ENCODE assay signal across 30 cellular contexts in the genomic region with DNA sequence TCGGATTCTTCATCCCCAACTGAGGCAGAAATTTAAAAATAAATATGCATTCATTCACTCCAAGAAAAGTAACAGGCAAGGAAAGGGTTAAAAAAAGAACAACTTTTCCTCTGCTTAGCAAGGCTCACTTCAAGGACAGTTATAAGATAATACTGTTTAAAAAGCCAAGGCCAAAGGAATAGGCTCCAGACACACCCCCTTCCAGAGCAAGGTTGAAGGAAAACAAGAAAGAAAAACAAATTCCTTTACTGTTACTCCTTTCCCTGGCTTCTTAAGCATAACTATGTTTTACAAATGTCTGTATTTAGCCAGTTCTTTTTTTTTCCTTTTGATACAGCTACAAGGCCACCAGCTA. TPM values are rescaled to one million over a fixed set of nuclear protein-coding genes. Genes with fewer than 3 reads are reported as not detected.
A peak's percentile ranks its signal among the peaks of the same experiment; 100 is the strongest.
DNase-seq lines count a peak whose midpoint lies in the region; ATAC-seq, FAIRE-seq and TF ChIP-seq lines count a peak whose summit lies in the region.
"Had no signal": no experiment of that assay in that cellular context is flagged by ENCODE, and none has a peak within 500 bp of the region (broad histone marks: within the 10 kb centered on the region; RNA-seq: fewer than 3 reads in every experiment).

No MANE protein-coding gene starts in this region.

- dilution Hi-C loops in IMR-90 (cut with HindIII; ENCODE audit: low sequenced_read_pairs, unreplicated experiment), result no loop called here

- no peak overlapping the region for H2BK5ac ChIP-seq in IMR-90 (ENCODE audit: low read depth, low read length, poor library complexity, severe bottlenecking)

- H3K4me1 ChIP-seq in IMR-90 (ENCODE audit: control insufficient read depth, insufficient read depth, low read length) (no peaks in the 10 kb centered on the region), thyroid gland (peaks cover 54 to 58% of the 10 kb centered on the region in 2 donors)
- H3K4me1 ChIP-seq: A549 had no signal

- no peak overlapping the region for H4K91ac ChIP-seq in IMR-90 (ENCODE audit: insufficient read depth, low read depth, low read length)

- H3K14ac ChIP-seq in IMR-90 (replicated peaks; ENCODE audit: low read depth, low read length), result no peak overlapping the region

- no peaks in the 10 kb centered on the region for H3K79me1 ChIP-seq in IMR-90 (ENCODE audit: low read depth in 1 of 2, low read length in 2 of 2)

- intact Hi-C loops in IMR-90 (cut with micrococcal nuclease) (no loop called here), thyroid gland (cut with DNase I) (no loop called here)

- WGBS in IMR-90 (ENCODE audit: extremely low coverage in 2 of 2, insufficient read length in 1 of 2), 2 experiments, result no CpG with 5 or more reads among the region's 1 CpG
- 71 to 88% methylated on average over 1 of the region's 1 CpG for WGBS in thyroid gland, 2 donors

- H3K18ac ChIP-seq in IMR-90 (ENCODE audit: low read depth, low read length), result no peak overlapping the region

- peak; percentile 79 for FAIRE-seq in endometrium (lab: Jason Lieb, UNC)
- FAIRE-seq: A549, GM12878, H54, HTR-8/SVneo had no signal

- no peaks in the 10 kb centered on the region for H3K9me1 ChIP-seq in IMR-90 (ENCODE audit: insufficient read depth, low read length)

- H3K36me3 ChIP-seq in IMR-90 (ENCODE audit: control insufficient read depth, insufficient read depth, low read length) (no peaks in the 10 kb centered on the region), thyroid gland (no peaks in the 10 kb centered on the region)
- H3K36me3 ChIP-seq: SJCRH30 had no signal

- no peaks in the 10 kb centered on the region for H3K9me3 ChIP-seq in IMR-90 (ENCODE audit: control insufficient read depth, insufficient read depth, low read length)
- no peaks in the 10 kb centered on the region for H3K9me3 ChIP-seq in thyroid gland
- H3K9me3 ChIP-seq: A549, Caco-2, SJCRH30 had no signal

- no peak overlapping the region for H3K23ac ChIP-seq in IMR-90 (ENCODE audit: low read depth, low read length)

- H4K5ac ChIP-seq in IMR-90 (ENCODE audit: low read depth, low read length), result no peak overlapping the region

- CTCF ChIA-PET in IMR-90 (lab: Yijun Ruan, JAX), result no interaction called here

- H3K27me3 ChIP-seq in IMR-90 (ENCODE audit: control insufficient read depth, insufficient read depth, low read length), result peaks cover 11% of the 10 kb centered on the region
- no peaks in the 10 kb centered on the region for H3K27me3 ChIP-seq in thyroid gland
- H3K27me3 ChIP-seq: SJCRH30 had no signal

- no peaks in the 10 kb centered on the region for H4K20me1 ChIP-seq in IMR-90 (ENCODE audit: insufficient read depth, low read length)

- no peak overlapping the region for H2BK15ac ChIP-seq in IMR-90 (ENCODE audit: low read depth, low read length)

- DNase-seq in IMR-90, result no peak
- DNase-seq in left kidney (ENCODE audit: low read depth, low spot score), result peak; percentile 38
- DNase-seq in thyroid gland, result no peak
- DNase-seq in left lobe of liver (ENCODE audit: low spot score), result no peak
- DNase-seq in SHP77 treated with DMSO at 0.1 percent for 48 hours (lab: John Stamatoyannopoulos, UW), result no peak
- DNase-seq: AML-193; Caco-2; CD8-positive, alpha-beta T cell; EL; GDM1; MM.1S; NCI-H1417; NCI-H1694; NCI-H2029 treated with DMSO at 0.1 percent for 48 hours; NCI-H446 treated with DMSO at 0.1 percent for 48 hours; NCI-H526; NCI-H82; NK-92 treated with Interleukin-12 subunit alpha and Interleukin-12 subunit beta, amount 100 ng/mL, for 24 hours; PC-3; SJCRH30 had no signal

- no peak for TF ChIP-seq POLR2A in IMR-90 (IDR thresholded peaks at IDR 0.05; ENCODE audit: low read depth, low read length)
- TF ChIP-seq POLR2A in thyroid gland (IDR thresholded peaks at IDR 0.05), result no peak

- H3K4ac ChIP-seq in IMR-90 (ENCODE audit: low read depth, low read length), result no peak overlapping the region

- BruUV-seq in IMR-90 (replicated peaks; lab: Mats Ljungman, UMichigan), result no TSS peak

- no peak for TF ChIP-seq RAD21 in IMR-90 (IDR thresholded peaks at IDR 0.05; ENCODE audit: low read length)

- H2AK9ac ChIP-seq in IMR-90 (replicated peaks; ENCODE audit: low read depth, low read length, poor library complexity), result no peak overlapping the region

- no peak overlapping the region for H3K56ac ChIP-seq in IMR-90 (ENCODE audit: extremely low read depth, insufficient read depth, low read length)

- in situ Hi-C loops in IMR-90 (cut with MboI; ENCODE audit: low sequenced_read_pairs), result no loop called here

- no peak overlapping the region for H3K9ac ChIP-seq in IMR-90 (ENCODE audit: low read depth, low read length)
- H3K9ac ChIP-seq: KMS-11 had no signal

- no peak overlapping the region for H4K8ac ChIP-seq in IMR-90 (ENCODE audit: low read depth in 2 of 2, low read length in 2 of 2)

- no peak overlapping the region for H2AFZ ChIP-seq in IMR-90 (replicated peaks; ENCODE audit: low read length, poor library complexity)

- no peak overlapping the region for H2BK20ac ChIP-seq in IMR-90 (ENCODE audit: low read depth, low read length)

- H2AK5ac ChIP-seq in IMR-90 (ENCODE audit: low read depth, low read length), result no peak overlapping the region

- peak; percentile 51 for ATAC-seq in IMR-90 (ENCODE audit: low read depth)
- no peak for ATAC-seq in left lobe of liver
- no peak for ATAC-seq in GM19023 (IDR thresholded peaks at IDR 0.05; ENCODE audit: unreplicated experiment)
- ATAC-seq: A549; CD8-positive, alpha-beta T cell; GM12878; PC-3; SK-N-SH treated with all-trans-retinoic acid at 6 μM for 48 hours had no signal

- TF ChIP-seq CTCF in IMR-90 (conservative IDR thresholded peaks at IDR 0.05; ENCODE audit: low read depth, low read length) (no peak), thyroid gland (IDR thresholded peaks at IDR 0.05) (no peak)

- POLR2A ChIA-PET in IMR-90 (lab: Charles Lee; ENCODE audit: unreplicated experiment), result no interaction called here

- H3K27ac ChIP-seq in IMR-90 (ENCODE audit: insufficient read depth, low read length) (no peak overlapping the region), thyroid gland (peak overlapping the region; percentile 2 to 79 (median 78))
- H3K27ac ChIP-seq: A549, C4-2B, KMS-11, SJCRH30 had no signal

- H2BK120ac ChIP-seq in IMR-90 (ENCODE audit: low read depth, low read length), result no peak overlapping the region

- no peak overlapping the region for H3K4me3 ChIP-seq in IMR-90 (ENCODE audit: insufficient read depth, low read depth, low read length)
- H3K4me3 ChIP-seq in thyroid gland (replicated peaks in 1 of 3), result no peak overlapping the region
- H3K4me3 ChIP-seq: A549, GM12878, SJCRH30 had no signal

- H3K4me2 ChIP-seq in IMR-90 (ENCODE audit: low read depth, low read length), result no peak overlapping the region
- H3K4me2 ChIP-seq: A549, KMS-11 had no signal

TF ChIP-seq in IMR-90, 13 proteins besides CTCF, POLR2A, EP300 and RAD21 (continues in another document):
- no peak for TF ChIP-seq FOS (IDR thresholded peaks at IDR 0.05; ENCODE audit: low read depth, low read length)
- no peak for TF ChIP-seq RFX5 (IDR thresholded peaks at IDR 0.05; ENCODE audit: low read depth, low read length)
- no peak for TF ChIP-seq RCOR1 (IDR thresholded peaks at IDR 0.05; ENCODE audit: insufficient replicate concordance, low read length)
- TF ChIP-seq MXI1 (IDR thresholded peaks at IDR 0.05; ENCODE audit: borderline replicate concordance, low read depth, low read length), result no peak
- TF ChIP-seq MAZ (IDR thresholded peaks at IDR 0.05; ENCODE audit: borderline replicate concordance, low read depth, low read length), result no peak
- no peak for TF ChIP-seq MAFK (IDR thresholded peaks at IDR 0.05; ENCODE audit: low read depth, low read length)
- TF ChIP-seq CEBPB (IDR thresholded peaks at IDR 0.05; ENCODE audit: low read depth, low read length), result no peak
- no peak for TF ChIP-seq CHD1 (IDR thresholded peaks at IDR 0.05; ENCODE audit: low read depth, low read length)
- no peak for TF ChIP-seq USF2 (IDR thresholded peaks at IDR 0.05; ENCODE audit: low read depth, low read length)
- no peak for TF ChIP-seq NFE2L2 (IDR thresholded peaks at IDR 0.05; ENCODE audit: low read depth, low read length)
- TF ChIP-seq BHLHE40 (IDR thresholded peaks at IDR 0.05; ENCODE audit: low read depth, low read length), result no peak
- TF ChIP-seq SMC3 (IDR thresholded peaks at IDR 0.05; ENCODE audit: low read depth, low read length), result no peak

RNA-seq across cellular contexts. Expression of gene SIGLEC11, which starts 8.5 kb away (rescaled TPM):
- total RNA-seq in IMR-90 (2012; rRNA removed) (not detected in 2 replicates), thyroid gland (1 to 10 TPM in 2 of 4 donors, under 1 TPM in 2; 0.33 to 1.7 (median 0.92) TPM), left lobe of liver (1.3 TPM)
- not detected in 2 replicates for polyA plus RNA-seq in IMR-90 (2012; rRNA removed)
- polyA plus RNA-seq in IMR-90 (2012; cell fraction: cytosol; rRNA removed), result not detected in 2 replicates
- polyA plus RNA-seq in IMR-90 (2012; cell fraction: nucleus; rRNA removed; ENCODE audit: low replicate concordance), result not detected in 2 replicates
- total RNA-seq: Caco-2; CD8-positive, alpha-beta T cell; GM12878; PC-3 had no signal
- polyA plus RNA-seq: A549, GM12878, IgD-negative memory B cell had no signal

RNA-seq across cellular contexts. Expression of gene NUP62, which starts 23.1 kb away (rescaled TPM):
- total RNA-seq in IMR-90 (2012; rRNA removed) (21.3 and 26.4 TPM in 2 replicates), thyroid gland (10 to 100 TPM; 27.5 to 32.3 (median 30.5) TPM), left lobe of liver (24.4 TPM)
- 29.7 and 32.4 TPM in 2 replicates for polyA plus RNA-seq in IMR-90 (2012; rRNA removed)
- 15.8 and 24.2 TPM in 2 replicates for polyA plus RNA-seq in IMR-90 (2012; cell fraction: cytosol; rRNA removed)
- 26.5 and 28.5 TPM in 2 replicates for polyA plus RNA-seq in IMR-90 (2012; cell fraction: nucleus; rRNA removed; ENCODE audit: low replicate concordance)

RNA-seq across cellular contexts. Expression of gene ATF5, which starts 23.4 kb away (rescaled TPM):
- total RNA-seq in IMR-90 (2012; rRNA removed) (2.7 and 3.3 TPM in 2 replicates), thyroid gland (10 to 100 TPM in 1 of 4 donors, 1 to 10 TPM in 3; 6.3 to 17.9 (median 8.0) TPM), left lobe of liver (787 TPM)
- polyA plus RNA-seq in IMR-90 (2012; rRNA removed), result 13.3 and 15.7 TPM in 2 replicates
- polyA plus RNA-seq in IMR-90 (2012; cell fraction: cytosol; rRNA removed), result 14.8 and 22.7 TPM in 2 replicates
- 22.9 and 36.5 TPM in 2 replicates for polyA plus RNA-seq in IMR-90 (2012; cell fraction: nucleus; rRNA removed; ENCODE audit: low replicate concordance)

RNA-seq across cellular contexts. Expression of gene IL4I1, which starts 55.8 kb away (rescaled TPM):
- total RNA-seq in IMR-90 (2012; rRNA removed), result under 0.01 and 0.36 TPM in 2 replicates
- polyA plus RNA-seq in IMR-90 (2012; rRNA removed), result 0.27 and 0.31 TPM in 2 replicates
- polyA plus RNA-seq in IMR-90 (2012; cell fraction: cytosol; rRNA removed), result 0.29 and 0.48 TPM in 2 replicates
- 0.24 and 0.60 TPM in 2 replicates for polyA plus RNA-seq in IMR-90 (2012; cell fraction: nucleus; rRNA removed; ENCODE audit: low replicate concordance)
- under 1 TPM in 1 of 4 donors, not detected in 3; 0.83 TPM for total RNA-seq in thyroid gland
- 0.13 TPM for total RNA-seq in left lobe of liver
- total RNA-seq: SJCRH30 had no signal

Comparison
In these comparisons a context has a peak if more than half of its experiments do, and no peak if none do; other contexts are left out.
1. RNA of gene ATF5, which starts 23.4 kb away (total RNA-seq): 787 TPM in left lobe of liver (single experiment); 6.3 to 17.9 TPM in thyroid gland and 2.7 to 3.3 TPM in IMR-90; every median in the first group is over 10 times any median in the second.